ENCODE assay signal across 11 cellular contexts in the genomic region with DNA sequence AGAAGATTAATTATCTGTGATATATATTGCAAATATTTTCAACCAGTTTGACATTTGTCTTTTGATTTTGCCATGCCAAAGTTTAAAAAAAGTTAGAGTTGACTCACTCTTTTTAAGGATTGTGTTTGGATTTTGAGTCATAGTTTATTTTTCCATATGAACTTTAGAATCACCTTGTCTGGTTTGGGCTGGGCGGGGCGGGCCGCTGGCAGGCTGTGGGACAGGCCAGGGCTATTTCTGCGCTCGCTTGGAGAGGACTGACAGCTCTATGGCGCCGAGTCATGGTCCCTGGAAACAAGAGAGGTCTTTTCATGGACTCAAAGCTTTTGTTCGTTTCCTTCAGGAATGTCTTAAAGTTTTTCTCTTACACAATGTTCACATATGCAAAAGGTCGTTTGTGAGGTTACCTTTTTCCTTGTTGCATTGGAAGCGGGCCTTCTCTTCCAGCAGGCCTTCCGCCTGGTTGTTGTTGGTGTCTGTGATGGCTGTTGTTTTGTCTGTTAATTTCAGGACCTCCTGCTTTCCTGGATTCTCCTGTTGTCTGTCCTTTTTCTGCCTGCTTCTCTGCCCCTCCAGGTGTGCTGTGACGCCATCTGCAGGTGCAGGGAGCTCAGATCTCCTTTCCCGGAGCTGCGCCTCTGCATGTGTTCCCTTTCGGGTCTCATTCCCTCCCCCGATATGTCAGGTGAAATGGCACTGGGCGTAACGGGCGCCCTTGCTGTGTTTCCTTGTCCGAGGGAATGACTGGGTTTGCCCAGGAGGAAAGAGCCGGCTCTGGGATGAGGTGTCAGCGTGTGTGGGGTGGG. TPM values are rescaled to one million over a fixed set of nuclear protein-coding genes. Genes with fewer than 3 reads are reported as not detected.
DNase-seq lines count a peak whose midpoint lies in the region; ATAC-seq and TF ChIP-seq lines count a peak whose summit lies in the region.
"Had no signal": no experiment of that assay in that cellular context is flagged by ENCODE, and none has a peak within 500 bp of the region (broad histone marks: within the 10 kb centered on the region; RNA-seq: fewer than 3 reads in every experiment).

No MANE protein-coding gene starts in this region.

- H3K9ac ChIP-seq in mucosa of rectum (ENCODE audit: low read depth in 1 of 2, low read length in 2 of 2): peak overlapping the region; percentile 34 to 44

- ATAC-seq in esophagus mucosa: peak; percentile 76
- ATAC-seq in HG02678 (IDR thresholded peaks at IDR 0.05; ENCODE audit: unreplicated experiment): no peak
- ATAC-seq in HG03457 (IDR thresholded peaks at IDR 0.05; ENCODE audit: unreplicated experiment): no peak
- ATAC-seq in GM18867 (IDR thresholded peaks at IDR 0.05; ENCODE audit: unreplicated experiment): no peak

- H3K4me3 ChIP-seq in AG10803 (ENCODE audit: low read length): no peak overlapping the region
- peak overlapping the region; percentile 28 to 51 for H3K4me3 ChIP-seq in mucosa of rectum (ENCODE audit: low read length in 2 of 2)

- H3K36me3 ChIP-seq in mucosa of rectum (ENCODE audit: control insufficient read depth in 2 of 2, insufficient read depth in 2 of 2, low read length in 2 of 2): no peaks in the 10 kb centered on the region

- DNase-seq in AG10803 (ENCODE audit: low read depth): peak; percentile 28
- DNase-seq in LoVo (ENCODE audit: low spot score): peak; percentile 69
- no peak for DNase-seq in NCI-H2171 (lab: John Stamatoyannopoulos, UW)
- DNase-seq: DND-41; NCI-H1694 treated with DMSO at 0.1 percent for 48 hours; stimulated activated CD4-positive, alpha-beta T cell treated with anti-CD3 and anti-CD28 coated beads, Interleukin-4, amount 100 ng/mL, for 4 hours had no signal

- no peaks in the 10 kb centered on the region for H3K9me3 ChIP-seq in mucosa of rectum (ENCODE audit: control insufficient read depth in 2 of 2, low read length in 2 of 2)

- no peak for TF ChIP-seq CTCF in AG10803 (conservative IDR thresholded peaks at IDR 0.05; ENCODE audit: low read length)

- H3K27ac ChIP-seq in mucosa of rectum (ENCODE audit: low read depth in 2 of 2, low read length in 2 of 2): peak overlapping the region; percentile 79 to 83

- H3K4me1 ChIP-seq in mucosa of rectum (ENCODE audit: control insufficient read depth in 2 of 2, insufficient read depth in 2 of 2, low read length in 2 of 2): peaks cover 53 to 56% of the 10 kb centered on the region in 2 donors

- H3K27me3 ChIP-seq in mucosa of rectum (ENCODE audit: control insufficient read depth in 2 of 2, insufficient read depth in 2 of 2, low read length in 2 of 2): no peaks in the 10 kb centered on the region

RNA-seq across cellular contexts. Expression of gene INPP5A, which starts 53.8 kb away (rescaled TPM):
- total RNA-seq in esophagus mucosa: 14.3 TPM
